1 cellular context compared by ENCODE assay signal in genomic region chr3:128458746-128459450, GRCh38.
TF ChIP-seq lines count a peak whose summit lies in the region.

No MANE protein-coding gene starts in this region.

TF ChIP-seq in GM23338, 12 proteins besides CTCF, POLR2A, EP300 and RAD21 (continued from another document):
- TF ChIP-seq ZNF462 (CRISPR knock-in tag; IDR thresholded peaks at IDR 0.05) (no peak), EZH2phosphoT487 (IDR thresholded peaks at IDR 0.05; ENCODE audit: unreplicated experiment) (no peak), ZNF331 (CRISPR knock-in tag; IDR thresholded peaks at IDR 0.05; ENCODE audit: low read depth) (no peak), CREB1 (CRISPR knock-in tag; IDR thresholded peaks at IDR 0.05; ENCODE audit: low read depth) (no peak), JUNB (IDR thresholded peaks at IDR 0.05; ENCODE audit: unreplicated experiment) (no peak), ETS1 (IDR thresholded peaks at IDR 0.05) (no peak), EZH2 (IDR thresholded peaks at IDR 0.05; ENCODE audit: low read depth, unreplicated experiment) (no peak), REST (IDR thresholded peaks at IDR 0.05; ENCODE audit: unreplicated experiment) (no peak), NANOG (IDR thresholded peaks at IDR 0.05; ENCODE audit: borderline replicate concordance) (no peak), STAT1 (IDR thresholded peaks at IDR 0.05; ENCODE audit: unreplicated experiment) (no peak), ZNF114 (CRISPR knock-in tag; IDR thresholded peaks at IDR 0.05) (no peak)
